In the genomic region with DNA sequence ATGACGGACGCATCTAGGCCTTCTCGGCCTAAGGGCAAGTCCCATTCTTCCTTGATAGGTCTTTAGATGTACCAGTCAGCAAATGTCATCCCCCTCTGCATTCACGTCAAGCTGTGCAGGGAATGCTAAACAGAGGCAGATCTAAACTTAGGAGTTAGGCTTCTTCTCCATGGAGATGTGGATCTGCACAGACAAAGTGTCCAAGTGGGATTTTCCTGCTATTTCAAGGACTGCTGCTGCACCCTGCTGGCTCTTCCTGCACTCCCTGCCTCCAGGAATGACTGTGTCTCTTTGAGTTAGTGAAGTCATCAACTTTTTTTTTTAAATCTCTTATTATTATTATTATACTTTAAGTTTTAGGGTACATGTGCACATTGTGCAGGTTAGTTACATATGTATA, we compare ENCODE assay signal across 8 cellular contexts.
A peak's percentile ranks its signal among the peaks of the same experiment; 100 is the strongest.
DNase-seq lines count a peak whose midpoint lies in the region; ATAC-seq, FAIRE-seq and TF ChIP-seq lines count a peak whose summit lies in the region.
"Not testable (repeated sequence)": the region's sequence is repeated elsewhere in the genome, so short reads cannot be mapped to it uniquely, and the experiment has no call there.

No MANE protein-coding gene starts in this region.

- H3K4me3 ChIP-seq in AG10803 (ENCODE audit: low read length); IMR-90 (ENCODE audit: insufficient read depth, low read depth, low read length); astrocyte (ENCODE audit: insufficient read depth, low read depth, low read length); endodermal cell (ENCODE audit: low read length); fibroblast of the aortic adventitia (ENCODE audit: low read depth, low read length); right cardiac atrium (ENCODE audit: low read length); liver (ENCODE audit: low read depth in 1 of 3, low read length in 3 of 3); smooth muscle cell: not testable (repeated sequence)

- not testable (repeated sequence) for H2AFZ ChIP-seq in IMR-90 (replicated peaks; ENCODE audit: low read length, poor library complexity); astrocyte (ENCODE audit: low read depth, low read length); smooth muscle cell (ENCODE audit: low read depth)

- not testable (repeated sequence) for TF ChIP-seq POLR2A in IMR-90 (IDR thresholded peaks at IDR 0.05; ENCODE audit: low read depth, low read length)

- H4K8ac ChIP-seq in IMR-90 (ENCODE audit: low read depth in 2 of 2, low read length in 2 of 2) = not testable (repeated sequence)

- ATAC-seq in IMR-90 (ENCODE audit: low read depth) (peak; percentile 76), right cardiac atrium (peak; percentile 69 to 74)

- H3K18ac ChIP-seq in IMR-90 (ENCODE audit: low read depth, low read length) = not testable (repeated sequence)

- H3K9ac ChIP-seq in IMR-90 (ENCODE audit: low read depth, low read length); astrocyte (ENCODE audit: low read length); endodermal cell (ENCODE audit: extremely low read depth, low read length, poor library complexity, severe bottlenecking); liver (ENCODE audit: low read depth in 1 of 2, low read length in 2 of 2); smooth muscle cell (ENCODE audit: low read depth): not testable (repeated sequence)

- H4K91ac ChIP-seq in IMR-90 (ENCODE audit: insufficient read depth, low read depth, low read length) = not testable (repeated sequence)

- H2BK20ac ChIP-seq in IMR-90 (ENCODE audit: low read depth, low read length) = not testable (repeated sequence)

- intact Hi-C loops in IMR-90 (cut with micrococcal nuclease); right cardiac atrium (cut with DNase I): not testable (repeated sequence)

- FAIRE-seq in astrocyte (lab: Jason Lieb, UNC) = not testable (repeated sequence)

- not testable (repeated sequence) for H4K20me1 ChIP-seq in IMR-90 (ENCODE audit: insufficient read depth, low read length); astrocyte (ENCODE audit: insufficient read depth, low read length); smooth muscle cell (ENCODE audit: low read depth)

- no CpG with 5 or more reads among the region's 4 CpGs for WGBS in IMR-90 (ENCODE audit: extremely low coverage in 2 of 2, insufficient read length in 1 of 2), 2 experiments
- 75 to 95% methylated on average over 1 to 4 of the region's 4 CpGs for WGBS in endodermal cell (ENCODE audit: insufficient coverage in 1 of 2, insufficient read length in 1 of 2), 2 experiments
- 70% methylated on average over 4 of the region's 4 CpGs for WGBS in right cardiac atrium
- WGBS in liver = 91% methylated on average over 4 of the region's 4 CpGs
- 92% methylated on average over 4 of the region's 4 CpGs for WGBS in smooth muscle cell (ENCODE audit: low lambda C conversion rate)

- DNase-seq in AG10803 (ENCODE audit: low read depth) (peak; percentile 24), IMR-90 (peak; percentile 52), fibroblast of the aortic adventitia (ENCODE audit: low read depth) (peak; percentile 35)
- DNase-seq in astrocyte (ENCODE audit: low read depth); endodermal cell; right cardiac atrium; smooth muscle cell (lab: John Stamatoyannopoulos, UW; ENCODE audit: unreplicated experiment): not testable (repeated sequence)

- H3K79me2 ChIP-seq in astrocyte (ENCODE audit: insufficient read depth, low read length); smooth muscle cell (ENCODE audit: low read depth): not testable (repeated sequence)

- dilution Hi-C loops in IMR-90 (cut with HindIII; ENCODE audit: low sequenced_read_pairs, unreplicated experiment) = not testable (repeated sequence)

- not testable (repeated sequence) for H4K5ac ChIP-seq in IMR-90 (ENCODE audit: low read depth, low read length)

- H3K4me2 ChIP-seq in IMR-90 (ENCODE audit: low read depth, low read length); astrocyte (ENCODE audit: low read length); smooth muscle cell: not testable (repeated sequence)

- CTCF ChIA-PET in IMR-90 (lab: Yijun Ruan, JAX) = not testable (repeated sequence)

- H3K27me3 Mint-ChIP-seq in astrocyte (ENCODE audit: low read depth, unreplicated experiment); endodermal cell (ENCODE audit: insufficient read depth): not testable (repeated sequence)

- H3K79me1 ChIP-seq in IMR-90 (ENCODE audit: low read depth in 1 of 2, low read length in 2 of 2) = not testable (repeated sequence)

- H3K9me3 ChIP-seq in IMR-90 (ENCODE audit: control insufficient read depth, insufficient read depth, low read length); astrocyte (ENCODE audit: insufficient read depth, low read depth, low read length); endodermal cell (ENCODE audit: control insufficient read depth, low read length); right cardiac atrium (ENCODE audit: control insufficient read depth, low read length); liver (ENCODE audit: control insufficient read depth in 4 of 4, low read length in 3 of 4); smooth muscle cell (replicated peaks; ENCODE audit: low read depth): not testable (repeated sequence)

- H3K27me3 ChIP-seq in IMR-90 (ENCODE audit: control insufficient read depth, insufficient read depth, low read length); astrocyte (ENCODE audit: insufficient read depth, low read length); endodermal cell (ENCODE audit: control insufficient read depth, insufficient read depth, low read length, poor library complexity, severe bottlenecking); right cardiac atrium (ENCODE audit: control insufficient read depth, insufficient read depth); liver (ENCODE audit: control insufficient read depth in 4 of 4, insufficient read depth in 4 of 4, low read length in 3 of 4); smooth muscle cell (ENCODE audit: low read depth): not testable (repeated sequence)

- not testable (repeated sequence) for H3F3A ChIP-seq in smooth muscle cell (ENCODE audit: low read depth)

- H3K4me1 Mint-ChIP-seq in astrocyte (ENCODE audit: low read depth, unreplicated experiment) = not testable (repeated sequence)
- peaks cover 18% of the 10 kb centered on the region for H3K4me1 Mint-ChIP-seq in endodermal cell

- not testable (repeated sequence) for H3K4me3 Mint-ChIP-seq in astrocyte (ENCODE audit: unreplicated experiment); endodermal cell

- H2BK5ac ChIP-seq in IMR-90 (ENCODE audit: low read depth, low read length, poor library complexity, severe bottlenecking) = not testable (repeated sequence)

- POLR2A ChIA-PET in IMR-90 (lab: Charles Lee; ENCODE audit: unreplicated experiment) = not testable (repeated sequence)

- H3K23ac ChIP-seq in IMR-90 (ENCODE audit: low read depth, low read length) = not testable (repeated sequence)

- H2AK5ac ChIP-seq in IMR-90 (ENCODE audit: low read depth, low read length) = not testable (repeated sequence)

- H2AK9ac ChIP-seq in IMR-90 (replicated peaks; ENCODE audit: low read depth, low read length, poor library complexity) = not testable (repeated sequence)

- TF ChIP-seq RAD21 in IMR-90 (IDR thresholded peaks at IDR 0.05; ENCODE audit: low read length) (peak; percentile 45), liver (IDR thresholded peaks at IDR 0.05) (peak; percentile 28 to 32)

- H3K56ac ChIP-seq in IMR-90 (ENCODE audit: extremely low read depth, insufficient read depth, low read length) = not testable (repeated sequence)

- in situ Hi-C loops in IMR-90 (cut with MboI; ENCODE audit: low sequenced_read_pairs) = not testable (repeated sequence)

- H3K9me1 ChIP-seq in IMR-90 (ENCODE audit: insufficient read depth, low read length) = not testable (repeated sequence)

- H3K36me3 ChIP-seq in IMR-90 (ENCODE audit: control insufficient read depth, insufficient read depth, low read length); astrocyte (ENCODE audit: insufficient read depth, low read length); endodermal cell (ENCODE audit: control insufficient read depth, insufficient read depth, low read length); smooth muscle cell (ENCODE audit: low read depth): not testable (repeated sequence)
- H3K36me3 ChIP-seq in liver (ENCODE audit: control insufficient read depth in 4 of 4, insufficient read depth in 3 of 4, low read depth in 1 of 4, low read length in 3 of 4) = peaks cover 0 to 14% (median 7%) of the 10 kb centered on the region in 4 donors

- not testable (repeated sequence) for H3K4me1 ChIP-seq in IMR-90 (ENCODE audit: control insufficient read depth, insufficient read depth, low read length); astrocyte (ENCODE audit: insufficient read depth, low read length); endodermal cell (ENCODE audit: control insufficient read depth, insufficient read depth, low read length); right cardiac atrium (ENCODE audit: control insufficient read depth, insufficient read depth, low read length); liver (ENCODE audit: control insufficient read depth in 4 of 4, insufficient read depth in 4 of 4, low read length in 3 of 4); smooth muscle cell (ENCODE audit: low read depth)

- H3K36me3 Mint-ChIP-seq in astrocyte (ENCODE audit: low read depth, unreplicated experiment) = not testable (repeated sequence)
- peaks cover 20% of the 10 kb centered on the region for H3K36me3 Mint-ChIP-seq in endodermal cell (ENCODE audit: low read depth)

- H3K14ac ChIP-seq in IMR-90 (replicated peaks; ENCODE audit: low read depth, low read length) = not testable (repeated sequence)

- H2BK15ac ChIP-seq in IMR-90 (ENCODE audit: low read depth, low read length) = not testable (repeated sequence)

- H2BK120ac ChIP-seq in IMR-90 (ENCODE audit: low read depth, low read length) = not testable (repeated sequence)

- TF ChIP-seq CTCF in AG10803 (conservative IDR thresholded peaks at IDR 0.05; ENCODE audit: low read length) = peak; percentile 33
- peak; percentile 42 for TF ChIP-seq CTCF in IMR-90 (conservative IDR thresholded peaks at IDR 0.05; ENCODE audit: low read depth, low read length)
- peak; percentile 14 for TF ChIP-seq CTCF in astrocyte (IDR thresholded peaks at IDR 0.05; ENCODE audit: insufficient read depth, low read depth, low read length)
- peak; percentile 43 for TF ChIP-seq CTCF in endodermal cell (conservative IDR thresholded peaks at IDR 0.05)
- TF ChIP-seq CTCF in fibroblast of the aortic adventitia (IDR thresholded peaks at IDR 0.05; ENCODE audit: insufficient read depth, low read length) = peak; percentile 40
- peak; percentile 16 for TF ChIP-seq CTCF in liver (IDR thresholded peaks at IDR 0.05; ENCODE audit: low read depth, low read length, missing input control)
- TF ChIP-seq CTCF in smooth muscle cell (IDR thresholded peaks at IDR 0.05; ENCODE audit: borderline replicate concordance, insufficient read depth, poor library complexity, severe bottlenecking) = peak; percentile 9

- not testable (repeated sequence) for H3K4ac ChIP-seq in IMR-90 (ENCODE audit: low read depth, low read length)

- H3K27ac Mint-ChIP-seq in astrocyte (ENCODE audit: unreplicated experiment); endodermal cell: not testable (repeated sequence)

- not testable (repeated sequence) for BruUV-seq in IMR-90 (replicated peaks; lab: Mats Ljungman, UMichigan)

- not testable (repeated sequence) for H3K9me3 Mint-ChIP-seq in astrocyte (ENCODE audit: unreplicated experiment); endodermal cell

- H3K27ac ChIP-seq in IMR-90 (ENCODE audit: insufficient read depth, low read length); astrocyte (ENCODE audit: low read depth, low read length); endodermal cell (ENCODE audit: low read depth, low read length); right cardiac atrium (ENCODE audit: low read length); liver (ENCODE audit: low read depth in 1 of 2, low read length in 2 of 2); smooth muscle cell (ENCODE audit: low read depth): not testable (repeated sequence)
